ENCODE assay signal across 14 cellular contexts in the genomic region with DNA sequence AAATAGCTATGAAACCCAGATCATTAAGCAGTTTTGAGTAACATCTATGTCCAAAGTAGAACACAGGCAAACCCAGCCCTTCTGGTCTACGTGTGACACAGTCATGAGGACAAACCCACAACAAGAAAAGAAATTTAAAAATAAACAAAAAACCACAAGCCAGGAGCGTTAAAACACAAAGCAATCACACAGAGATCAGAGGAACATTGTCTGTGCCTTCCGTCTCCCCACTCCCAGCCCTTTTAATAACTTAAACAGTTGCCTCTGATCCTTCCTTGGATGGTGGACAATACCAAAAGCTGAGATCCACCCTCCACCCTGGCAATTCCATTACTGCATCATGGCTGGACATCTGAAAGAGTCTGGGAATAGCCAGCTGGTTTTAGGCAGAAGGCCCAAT. TPM values are rescaled to one million over a fixed set of nuclear protein-coding genes. Genes with fewer than 3 reads are reported as not detected.
"Had no signal": no experiment of that assay in that cellular context is flagged by ENCODE, and none has a peak within 500 bp of the region (broad histone marks: within the 10 kb centered on the region; RNA-seq: fewer than 3 reads in every experiment).

No MANE protein-coding gene starts in this region.

- ATAC-seq: gastroesophageal sphincter; stimulated activated memory B cell treated with anti-CD40 and anti-IgM and Interleukin-4, amounts not matched to agents 10 μg/mL and 1 μg/mL and 100 μg/mL, for 72 hours had no signal

- H3K4me3 ChIP-seq: gastroesophageal sphincter, prostate gland, right lobe of liver, thoracic aorta had no signal

- H3K36me3 ChIP-seq: gastroesophageal sphincter, prostate gland, right lobe of liver, thoracic aorta, WERI-Rb-1 had no signal

- DNase-seq: activated CD4-positive, alpha-beta T cell treated with anti-CD3 and anti-CD28 coated beads for 1 hour; activated CD4-positive, alpha-beta T cell treated with anti-CD3 and anti-CD28 coated beads, Interleukin-2, amount 50 U/mL, for 48 hours; dermis blood vessel endothelial cell; effector memory CD4-positive, alpha-beta T cell; right lobe of liver; stimulated activated CD4-positive, alpha-beta T cell treated with anti-CD3 and anti-CD28 coated beads, Interleukin-4, amount 100 ng/mL, for 24 hours; SW 1271; WERI-Rb-1 had no signal

- H3K9me3 ChIP-seq: gastroesophageal sphincter, prostate gland, right lobe of liver, thoracic aorta had no signal

- H3K4me1 ChIP-seq: prostate gland, right lobe of liver had no signal

- H3K27me3 ChIP-seq: gastroesophageal sphincter, right lobe of liver had no signal

- H3K27ac ChIP-seq: epithelial cell of prostate, prostate gland, right lobe of liver, thoracic aorta, WERI-Rb-1 had no signal

RNA-seq across cellular contexts. Expression of gene LAMA4, which starts 15.6 kb away (rescaled TPM):
- total RNA-seq: T-helper 2 cell treated with Interferon-gamma antibody and Interleukin-4, amounts not matched to agents 100 ng/mL and 5 ng/mL, for 36 hours had no signal
